Comparison of ENCODE assay signal across 33 cellular contexts in genomic region chr10:127851661-127852205, GRCh38. TPM values are rescaled to one million over a fixed set of nuclear protein-coding genes. Genes with fewer than 3 reads are reported as not detected.
"Had no signal": no experiment of that assay in that cellular context is flagged by ENCODE, and none has a peak within 500 bp of the region (broad histone marks: within the 10 kb centered on the region; RNA-seq: fewer than 3 reads in every experiment).

No MANE protein-coding gene starts in this region.

- DNase-seq: activated CD4-positive, alpha-beta T cell treated with anti-CD3 and anti-CD28 coated beads, Interleukin-2, amount 10 ng/mL, durations not matched to agents 24 days and 14 days; activated CD4-positive, alpha-beta T cell treated with anti-CD3 and anti-CD28 coated beads, Interleukin-2, amount 50 U/mL, for 4 hours; activated CD8-positive, alpha-beta T cell treated with anti-CD3 and anti-CD28 coated beads for 36 hours; activated effector memory CD4-positive, alpha-beta T cell treated with anti-CD3 and anti-CD28 coated beads, Interleukin-2, amount 50 U/mL, for 16 hours; activated naive CD4-positive, alpha-beta T cell treated with Interleukin-2 at 50 U/mL for 16 hours; activated naive CD8-positive, alpha-beta T cell treated with anti-CD3 and anti-CD28 coated beads, Interleukin-2, amount 10 ng/mL, durations not matched to agents 7 days and 5 days; activated T-cell treated with anti-CD3 and anti-CD28 coated beads, Interleukin-2, amount 50 U/mL, for 1 hour; activated T-cell treated with anti-CD3 and anti-CD28 coated beads, Interleukin-2, amount 50 U/mL, for 72 hours; amygdala; NCI-H1048; NCI-H1105 treated with DMSO at 0.1 percent for 48 hours; NCI-H1436; NCI-H1694; NCI-H1930; NCI-H2081 treated with DMSO at 0.1 percent for 48 hours; NCI-H345; NCI-H524 treated with DMSO at 0.1 percent for 48 hours; SHP77; SJCRH30; T1000; WERI-Rb-1 had no signal

- H3K4me1 Mint-ChIP-seq: activated CD4-positive, alpha-beta T cell treated with anti-CD3 and anti-CD28 coated beads, Interleukin-2, amount 10 ng/mL, durations not matched to agents 24 days and 14 days; activated T-helper 17 cell treated with anti-CD3 and anti-CD28 coated beads, Interleukin-2, amount 50 U/mL, for 72 hours had no signal

- H3K36me3 Mint-ChIP-seq: activated naive CD4-positive, alpha-beta T cell treated with anti-CD3 and anti-CD28 coated beads, Interleukin-2, amount 50 U/mL, for 24 hours; activated naive CD8-positive, alpha-beta T cell treated with anti-CD3 and anti-CD28 coated beads, Interleukin-2, amount 10 ng/mL, durations not matched to agents 7 days and 5 days had no signal

- H3K4me3 Mint-ChIP-seq: activated CD4-positive, alpha-beta T cell treated with anti-CD3 and anti-CD28 coated beads, Interleukin-2, amount 10 ng/mL, durations not matched to agents 24 days and 14 days; activated CD8-positive, alpha-beta T cell treated with anti-CD3 and anti-CD28 coated beads for 36 hours; activated naive CD4-positive, alpha-beta T cell treated with anti-CD3 and anti-CD28 coated beads, Interleukin-2, amount 50 U/mL, for 24 hours; activated naive CD8-positive, alpha-beta T cell treated with anti-CD3 and anti-CD28 coated beads, Interleukin-2, amount 10 ng/mL, durations not matched to agents 7 days and 5 days; activated T-cell treated with anti-CD3 and anti-CD28 coated beads, Interleukin-2, amount 50 U/mL, for 72 hours; activated T-helper 17 cell treated with anti-CD3 and anti-CD28 coated beads, Interleukin-2, amount 50 U/mL, for 72 hours had no signal

- H3K27ac Mint-ChIP-seq: activated CD4-positive, alpha-beta T cell treated with anti-CD3 and anti-CD28 coated beads, Interleukin-2, amount 10 ng/mL, durations not matched to agents 24 days and 14 days; activated CD8-positive, alpha-beta T cell treated with anti-CD3 and anti-CD28 coated beads for 36 hours; activated naive CD4-positive, alpha-beta T cell treated with anti-CD3 and anti-CD28 coated beads, Interleukin-2, amount 50 U/mL, for 24 hours; activated naive CD8-positive, alpha-beta T cell treated with anti-CD3 and anti-CD28 coated beads, Interleukin-2, amount 10 ng/mL, durations not matched to agents 7 days and 5 days; activated T-cell treated with anti-CD3 and anti-CD28 coated beads, Interleukin-2, amount 50 U/mL, for 72 hours; activated T-helper 17 cell treated with anti-CD3 and anti-CD28 coated beads, Interleukin-2, amount 50 U/mL, for 72 hours had no signal

- ATAC-seq: activated CD8-positive, alpha-beta T cell treated with anti-CD3 and anti-CD28 coated beads for 36 hours; activated T-cell treated with anti-CD3 and anti-CD28 coated beads, Interleukin-2, amount 50 U/mL, for 72 hours; activated T-helper 17 cell treated with anti-CD3 and anti-CD28 coated beads, Interleukin-2, amount 50 U/mL, for 72 hours; K562; Panc1 had no signal

- H3K27me3 Mint-ChIP-seq: activated CD4-positive, alpha-beta T cell treated with anti-CD3 and anti-CD28 coated beads, Interleukin-2, amount 10 ng/mL, durations not matched to agents 24 days and 14 days; activated naive CD4-positive, alpha-beta T cell treated with anti-CD3 and anti-CD28 coated beads, Interleukin-2, amount 50 U/mL, for 24 hours had no signal

- H3K9me3 Mint-ChIP-seq: activated CD4-positive, alpha-beta T cell treated with anti-CD3 and anti-CD28 coated beads, Interleukin-2, amount 10 ng/mL, durations not matched to agents 24 days and 14 days; activated CD8-positive, alpha-beta T cell treated with anti-CD3 and anti-CD28 coated beads for 36 hours; activated naive CD4-positive, alpha-beta T cell treated with anti-CD3 and anti-CD28 coated beads, Interleukin-2, amount 50 U/mL, for 24 hours; activated T-cell treated with anti-CD3 and anti-CD28 coated beads, Interleukin-2, amount 50 U/mL, for 72 hours had no signal

RNA-seq across cellular contexts. Expression of gene CLRN3, which starts 41.0 kb away (rescaled TPM):
- total RNA-seq: activated CD4-positive, alpha-beta T cell treated with anti-CD3 and anti-CD28 coated beads, Interleukin-2, amount 10 ng/mL, durations not matched to agents 24 days and 14 days; activated CD8-positive, alpha-beta memory T cell treated with anti-CD3 and anti-CD28 coated beads for 36 hours; activated CD8-positive, alpha-beta T cell treated with anti-CD3 and anti-CD28 coated beads for 36 hours; activated naive CD8-positive, alpha-beta T cell treated with anti-CD3 and anti-CD28 coated beads, Interleukin-2, amount 10 ng/mL, durations not matched to agents 7 days and 5 days; activated T-cell treated with anti-CD3 and anti-CD28 coated beads, Interleukin-2, amount 50 U/mL, for 72 hours; activated T-helper 17 cell treated with anti-CD3 and anti-CD28 coated beads, Interleukin-2, amount 50 U/mL, for 72 hours; ascending aorta; cardiac muscle cell; K562; MCF 10A; NCI-H460; RPMI7951; SJCRH30; T-helper 1 cell treated with Interleukin-12 subunit alpha and Interleukin-12 subunit beta and Interleukin-4 antibody, amounts not matched to agents 30 ng/mL and 1 ng/mL, for 36 hours; T-helper 2 cell treated with Interferon-gamma antibody and Interleukin-4, amounts not matched to agents 100 ng/mL and 5 ng/mL, for 36 hours had no signal
